ENCODE assay signal across 10 cellular contexts in genomic region chr14:38254565-38255407, GRCh38. TPM values are rescaled to one million over a fixed set of nuclear protein-coding genes. Genes with fewer than 3 reads are reported as not detected.
DNase-seq lines count a peak whose midpoint lies in the region; ATAC-seq and TF ChIP-seq lines count a peak whose summit lies in the region.
"Had no signal": no experiment of that assay in that cellular context is flagged by ENCODE, and none has a peak within 500 bp of the region (broad histone marks: within the 10 kb centered on the region; RNA-seq: fewer than 3 reads in every experiment).

No MANE protein-coding gene starts in this region.

- peak overlapping the region; percentile 91 for H3K27ac ChIP-seq in BLaER1
- no peak overlapping the region for H3K27ac ChIP-seq in ovary

- no peak for ATAC-seq in activated naive CD8-positive, alpha-beta T cell treated with anti-CD3 and anti-CD28 coated beads, Interleukin-2, amount 10 ng/mL, durations not matched to agents 7 days and 5 days (ENCODE audit: low read depth)
- ATAC-seq in left ventricle myocardium superior (no peak), omental fat pad (ENCODE audit: low FRiP score) (no peak)
- ATAC-seq: PC-3 had no signal

- peaks cover 47% of the 10 kb centered on the region for H3K27me3 Mint-ChIP-seq in activated naive CD8-positive, alpha-beta T cell treated with anti-CD3 and anti-CD28 coated beads, Interleukin-2, amount 10 ng/mL, durations not matched to agents 7 days and 5 days

- peak overlapping the region; percentile 87 for H3K9ac ChIP-seq in BLaER1

- no peak for DNase-seq in activated naive CD8-positive, alpha-beta T cell treated with anti-CD3 and anti-CD28 coated beads, Interleukin-2, amount 10 ng/mL, durations not matched to agents 7 days and 5 days
- DNase-seq in left ventricle myocardium superior (peak; percentile 25), ovary (no peak), NOMO-1 treated with DMSO at 0.1 percent for 48 hours (lab: John Stamatoyannopoulos, UW; ENCODE audit: unreplicated experiment) (no peak), omental fat pad (ENCODE audit: low spot score) (no peak), NCI-H187 treated with DMSO at 0.1 percent for 48 hours (lab: John Stamatoyannopoulos, UW) (no peak), cerebellum (ENCODE audit: low spot score) (no peak)
- DNase-seq: activated CD8-positive, alpha-beta memory T cell treated with anti-CD3 and anti-CD28 coated beads, Interleukin-2, amount 50 U/mL, for 4 hours; PC-3 had no signal

- peaks cover 30% of the 10 kb centered on the region for H4K20me1 ChIP-seq in BLaER1

- TF ChIP-seq CTCF in ovary (IDR thresholded peaks at IDR 0.05) (no peak), omental fat pad (IDR thresholded peaks at IDR 0.05) (no peak)

- intact Hi-C loops in left ventricle myocardium superior (cut with micrococcal nuclease) (no loop called here), ovary (cut with DNase I) (no loop called here)

- H3K9me3 Mint-ChIP-seq in activated naive CD8-positive, alpha-beta T cell treated with anti-CD3 and anti-CD28 coated beads, Interleukin-2, amount 10 ng/mL, durations not matched to agents 7 days and 5 days = no peaks in the 10 kb centered on the region

- no peaks in the 10 kb centered on the region for H3K27me3 ChIP-seq in BLaER1
- H3K27me3 ChIP-seq in ovary = no peaks in the 10 kb centered on the region

- peaks cover 7% of the 10 kb centered on the region for H3K4me1 Mint-ChIP-seq in activated naive CD8-positive, alpha-beta T cell treated with anti-CD3 and anti-CD28 coated beads, Interleukin-2, amount 10 ng/mL, durations not matched to agents 7 days and 5 days

- H3K4me3 ChIP-seq in BLaER1 (peak overlapping the region; percentile 77), ovary (peak overlapping the region; percentile 29)

- no peak overlapping the region for H3K27ac Mint-ChIP-seq in activated naive CD8-positive, alpha-beta T cell treated with anti-CD3 and anti-CD28 coated beads, Interleukin-2, amount 10 ng/mL, durations not matched to agents 7 days and 5 days

- no peak for TF ChIP-seq EP300 in ovary (IDR thresholded peaks at IDR 0.05)

- H3K4me2 ChIP-seq in BLaER1 = peak overlapping the region; percentile 61

- no peaks in the 10 kb centered on the region for H3K36me3 Mint-ChIP-seq in activated naive CD8-positive, alpha-beta T cell treated with anti-CD3 and anti-CD28 coated beads, Interleukin-2, amount 10 ng/mL, durations not matched to agents 7 days and 5 days

- peaks cover 14% of the 10 kb centered on the region for H3K4me1 ChIP-seq in BLaER1
- peaks cover 2% of the 10 kb centered on the region for H3K4me1 ChIP-seq in ovary (ENCODE audit: insufficient read depth)

- no peak for TF ChIP-seq POLR2A in ovary (IDR thresholded peaks at IDR 0.05)

- POLR2A ChIA-PET in activated naive CD8-positive, alpha-beta T cell treated with anti-CD3 and anti-CD28 coated beads, Interleukin-2, amount 10 ng/mL, durations not matched to agents 7 days and 5 days (lab: Charles Lee) = no interaction called here

- H3K9me3 ChIP-seq in BLaER1 = peaks cover 12% of the 10 kb centered on the region
- H3K9me3 ChIP-seq in ovary = no peaks in the 10 kb centered on the region

- 28 to 29% (median 28%) methylated on average over 41 to 44 of the region's 44 CpGs for WGBS in ovary, 3 donors

- H3K4me3 Mint-ChIP-seq in activated naive CD8-positive, alpha-beta T cell treated with anti-CD3 and anti-CD28 coated beads, Interleukin-2, amount 10 ng/mL, durations not matched to agents 7 days and 5 days = peak overlapping the region; percentile 36

- H3K36me3 ChIP-seq in BLaER1 = no peaks in the 10 kb centered on the region
- no peaks in the 10 kb centered on the region for H3K36me3 ChIP-seq in ovary

RNA-seq across cellular contexts. Expression of gene CLEC14A, which starts 1.1 kb away (rescaled TPM):
- total RNA-seq in activated naive CD8-positive, alpha-beta T cell treated with anti-CD3 and anti-CD28 coated beads, Interleukin-2, amount 10 ng/mL, durations not matched to agents 7 days and 5 days = not detected
- total RNA-seq in left ventricle myocardium superior = 33.1 TPM
- 10 to 100 TPM in 4 of 7 donors, 1 to 10 TPM in 3; 7.6 to 24.6 (median 10.2) TPM for total RNA-seq in ovary
- polyA plus RNA-seq in ovary = 10 to 100 TPM; 28.6 to 34.9 TPM
- total RNA-seq in omental fat pad = 100 to 1,000 TPM in 1 of 4 donors, 10 to 100 TPM in 3; 10.4 to 125 (median 32.5) TPM
- 2.9 TPM for total RNA-seq in cerebellum
- total RNA-seq: PC-3 had no signal

RNA-seq across cellular contexts. Expression of gene SSTR1, which starts 47.1 kb away (rescaled TPM):
- not detected for total RNA-seq in activated naive CD8-positive, alpha-beta T cell treated with anti-CD3 and anti-CD28 coated beads, Interleukin-2, amount 10 ng/mL, durations not matched to agents 7 days and 5 days
- total RNA-seq in left ventricle myocardium superior (0.37 TPM), ovary (1 to 10 TPM in 4 of 7 donors, under 1 TPM in 3; 0.48 to 2.3 (median 1.2) TPM), omental fat pad (1 to 10 TPM in 1 of 4 donors, under 1 TPM in 3; 0.19 to 1.4 (median 0.55) TPM), cerebellum (3.4 TPM)
- 1 to 10 TPM; 1.4 to 2.1 TPM for polyA plus RNA-seq in ovary
